8 cellular contexts compared by ENCODE assay signal in the genomic region with DNA sequence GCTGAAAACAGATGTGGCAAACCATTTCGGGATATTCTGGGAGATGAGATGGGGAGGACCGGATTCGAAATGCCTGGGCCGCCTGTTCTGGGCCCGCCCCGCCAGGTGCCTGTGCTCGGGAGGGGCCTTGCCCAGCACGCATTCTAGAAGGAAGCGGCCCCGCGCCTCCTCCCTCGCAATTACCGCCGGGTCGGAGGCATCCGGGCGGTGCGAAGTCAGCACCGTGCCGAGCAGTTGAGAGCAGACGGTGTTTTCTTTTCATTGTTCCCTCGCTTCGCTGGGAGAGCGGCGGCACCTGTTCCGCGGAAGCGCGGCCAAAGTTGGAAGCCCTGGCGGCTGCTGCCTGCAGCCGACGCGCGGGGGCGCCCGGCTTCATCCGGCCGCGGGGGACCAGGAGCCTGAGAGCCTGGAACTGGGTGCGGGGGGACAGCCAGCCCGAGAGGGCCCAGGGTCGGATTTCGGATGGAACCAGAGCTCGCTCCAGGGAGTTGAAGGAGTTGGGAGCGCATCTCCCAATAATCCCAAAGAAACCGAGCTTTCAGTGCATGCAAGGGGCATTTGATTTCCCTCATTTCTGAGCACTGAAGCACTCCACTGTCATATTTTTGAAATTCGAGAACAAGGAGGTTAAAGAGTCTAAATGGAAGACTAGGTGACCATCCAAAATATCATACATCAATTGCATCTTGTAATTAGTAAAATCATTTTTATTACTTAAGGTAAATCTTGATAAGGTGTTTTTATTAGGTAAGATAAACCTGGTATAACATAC.
DNase-seq lines count a peak whose midpoint lies in the region; ATAC-seq, FAIRE-seq and TF ChIP-seq lines count a peak whose summit lies in the region.

No MANE protein-coding gene starts in this region.

- H3K9me3 Mint-ChIP-seq in stimulated activated memory B cell treated with anti-CD40 and anti-IgM and Interleukin-4, amounts not matched to agents 10 μg/mL and 1 μg/mL and 100 μg/mL, for 72 hours = no peaks in the 10 kb centered on the region

- DNase-seq in AG09309 (ENCODE audit: low read depth) (no peak), NCI-H748 treated with DMSO at 0.1 percent for 48 hours (lab: John Stamatoyannopoulos, UW) (peak; percentile 84), bronchial epithelial cell (ENCODE audit: low read depth) (peak; percentile 8), kidney epithelial cell (ENCODE audit: low read depth) (peak; percentile 9), CD1c-positive myeloid dendritic cell (ENCODE audit: extremely low spot score) (no peak), OCI-M1 (lab: John Stamatoyannopoulos, UW) (no peak)

- H3K36me3 ChIP-seq in bronchial epithelial cell (ENCODE audit: control insufficient read depth, insufficient read depth, low read length) (no peaks in the 10 kb centered on the region), kidney epithelial cell (ENCODE audit: control insufficient read depth, insufficient read depth, low read length) (no peaks in the 10 kb centered on the region)

- peak; percentile 32 for TF ChIP-seq CTCF in AG09309 (IDR thresholded peaks at IDR 0.05; ENCODE audit: control insufficient read depth, insufficient read depth, low read depth, low read length, missing control alignments)
- TF ChIP-seq CTCF in bronchial epithelial cell (IDR thresholded peaks at IDR 0.05; ENCODE audit: insufficient read depth, low read length, severe bottlenecking) = peak; percentile 79
- TF ChIP-seq CTCF in kidney epithelial cell (IDR thresholded peaks at IDR 0.05; ENCODE audit: insufficient read depth, low read length, poor library complexity, severe bottlenecking) = peak; percentile 70

- H3K4me3 Mint-ChIP-seq in stimulated activated memory B cell treated with anti-CD40 and anti-IgM and Interleukin-4, amounts not matched to agents 10 μg/mL and 1 μg/mL and 100 μg/mL, for 72 hours = peak overlapping the region; percentile 28

- H3K4me3 ChIP-seq in AG09309 (ENCODE audit: control insufficient read depth, low read depth, low read length) (peak overlapping the region; percentile 16; the same call in 1 of the 2 replicates), bronchial epithelial cell (ENCODE audit: low read depth, low read length) (peak overlapping the region; percentile 21), kidney epithelial cell (ENCODE audit: low read depth, low read length) (peak overlapping the region; percentile 18)

- peak; percentile 64 for ATAC-seq in GM21423 (IDR thresholded peaks at IDR 0.05; ENCODE audit: unreplicated experiment)
- no peak for ATAC-seq in stimulated activated memory B cell treated with anti-CD40 and anti-IgM and Interleukin-4, amounts not matched to agents 10 μg/mL and 1 μg/mL and 100 μg/mL, for 72 hours

- H3K27me3 Mint-ChIP-seq in stimulated activated memory B cell treated with anti-CD40 and anti-IgM and Interleukin-4, amounts not matched to agents 10 μg/mL and 1 μg/mL and 100 μg/mL, for 72 hours = peaks cover 63% of the 10 kb centered on the region

- H3K36me3 Mint-ChIP-seq in stimulated activated memory B cell treated with anti-CD40 and anti-IgM and Interleukin-4, amounts not matched to agents 10 μg/mL and 1 μg/mL and 100 μg/mL, for 72 hours = no peaks in the 10 kb centered on the region

- H3K27me3 ChIP-seq in bronchial epithelial cell (ENCODE audit: control insufficient read depth, insufficient read depth, low read length) (no peaks in the 10 kb centered on the region), kidney epithelial cell (ENCODE audit: control insufficient read depth, insufficient read depth, low read length) (peaks cover 4% of the 10 kb centered on the region)

- no peak for FAIRE-seq in bronchial epithelial cell (lab: Jason Lieb, UNC)

- H3K4me1 Mint-ChIP-seq in stimulated activated memory B cell treated with anti-CD40 and anti-IgM and Interleukin-4, amounts not matched to agents 10 μg/mL and 1 μg/mL and 100 μg/mL, for 72 hours = peaks cover 4% of the 10 kb centered on the region

- H3K27ac Mint-ChIP-seq in stimulated activated memory B cell treated with anti-CD40 and anti-IgM and Interleukin-4, amounts not matched to agents 10 μg/mL and 1 μg/mL and 100 μg/mL, for 72 hours = no peak overlapping the region

Comparison
In these comparisons a context has a peak if more than half of its experiments do, and no peak if none do; other contexts are left out.
1. DNase-seq: peak in NCI-H748 treated with DMSO at 0.1 percent for 48 hours (single experiment), bronchial epithelial cell (single experiment) and kidney epithelial cell (single experiment); none in AG09309 (single experiment), CD1c-positive myeloid dendritic cell (single experiment) and OCI-M1 (single experiment).
2. Peak in every context shown above with its lines, with median percentiles within 50 percentile points of each other: H3K4me3 ChIP-seq and CTCF ChIP-seq.